In genomic region chr3:184262927-184263179, GRCh38 we compare ENCODE assay signal across 12 cellular contexts. TPM values are rescaled to one million over a fixed set of nuclear protein-coding genes. Genes with fewer than 3 reads are reported as not detected.
DNase-seq lines count a peak whose midpoint lies in the region; ATAC-seq and TF ChIP-seq lines count a peak whose summit lies in the region.
"Had no signal": no experiment of that assay in that cellular context is flagged by ENCODE, and none has a peak within 500 bp of the region (broad histone marks: within the 10 kb centered on the region; RNA-seq: fewer than 3 reads in every experiment).

No MANE protein-coding gene starts in this region.

- no peak overlapping the region for H3K56ac ChIP-seq in H9 (ENCODE audit: insufficient read length, low read depth, low read length)

- H3K4me1 Mint-ChIP-seq in H9 (peaks cover 18 to 19% of the 10 kb centered on the region in 2 experiments), brain (peaks cover 23% of the 10 kb centered on the region), natural killer cell (peaks cover 18 to 28% of the 10 kb centered on the region in 2 donors)

- ATAC-seq in natural killer cell: no peak
- ATAC-seq in GM19455 (IDR thresholded peaks at IDR 0.05; ENCODE audit: unreplicated experiment): no peak

- H3K23me2 ChIP-seq in H9 (ENCODE audit: insufficient read length, low read depth, low read length, poor library complexity, severe bottlenecking): peaks cover 21% of the 10 kb centered on the region

- no peak overlapping the region for H3K14ac ChIP-seq in H9 (ENCODE audit: insufficient read depth, low read length)

- H3K4me2 ChIP-seq in BLaER1 treated with 17β-estradiol and CSF1 and Interleukin-3, amounts not matched to agents 10 nM and 100 nM: peak overlapping the region; percentile 87 to 99 (median 97); a peak in 21 of 22 replicates
- peak overlapping the region; percentile 89 for H3K4me2 ChIP-seq in H9 (ENCODE audit: insufficient read depth, insufficient read length, low read length)

- H3K4me3 Mint-ChIP-seq in H9 (peak overlapping the region; percentile 81 to 86), brain (peak overlapping the region; percentile 79 to 95 (median 86)), natural killer cell (peak overlapping the region; percentile 66)

- no peak overlapping the region for H2AK5ac ChIP-seq in H9 (ENCODE audit: insufficient read length, low read length)

- H3K9me3 Mint-ChIP-seq in H9: peaks cover 5% of the 10 kb centered on the region in 2 experiments; a peak in 3 of 5 replicates
- H3K9me3 Mint-ChIP-seq in brain: peaks cover 5 to 19% (median 5%) of the 10 kb centered on the region in 5 experiments
- no peaks in the 10 kb centered on the region for H3K9me3 Mint-ChIP-seq in natural killer cell

- H3K27me3 Mint-ChIP-seq in H9 (ENCODE audit: low read depth) (peaks cover 69% of the 10 kb centered on the region), brain (peaks cover 72% of the 10 kb centered on the region), natural killer cell (ENCODE audit: low read depth in 2 of 2) (peaks cover 10 to 24% of the 10 kb centered on the region in 2 donors)

- peaks cover 59 to 73% (median 69%) of the 10 kb centered on the region in 11 experiments for H3K27me3 ChIP-seq in BLaER1 treated with 17β-estradiol and CSF1 and Interleukin-3, amounts not matched to agents 10 nM and 100 nM
- H3K27me3 ChIP-seq in H9 (ENCODE audit: insufficient read depth, low read length): peaks cover 14% of the 10 kb centered on the region; the same call in 1 of the 2 replicates

- H3K79me2 ChIP-seq in H9 (ENCODE audit: insufficient read depth, low read length): no peaks in the 10 kb centered on the region

- H3K79me1 ChIP-seq in H9 (ENCODE audit: insufficient read depth, low read depth, low read length, poor library complexity, severe bottlenecking): no peaks in the 10 kb centered on the region

- peaks cover 24 to 29% (median 27%) of the 10 kb centered on the region in 10 experiments for H3K4me1 ChIP-seq in BLaER1 treated with 17β-estradiol and CSF1 and Interleukin-3, amounts not matched to agents 10 nM and 100 nM
- no peaks in the 10 kb centered on the region for H3K4me1 ChIP-seq in H9 (ENCODE audit: insufficient read depth, low read length)

- H3K9ac ChIP-seq in BLaER1 treated with 17β-estradiol and CSF1 and Interleukin-3, amounts not matched to agents 10 nM and 100 nM: no peak overlapping the region
- no peak overlapping the region for H3K9ac ChIP-seq in H9 (ENCODE audit: extremely low read depth, insufficient read length, low read length)

- DNase-seq in H9 (no peak), natural killer cell (no peak), NCI-H2196 treated with DMSO at 0.1 percent for 48 hours (lab: John Stamatoyannopoulos, UW; ENCODE audit: unreplicated experiment) (no peak)
- DNase-seq in stimulated activated CD4-positive, alpha-beta T cell treated with anti-CD3 and anti-CD28 coated beads, Interleukin-2, amount 100 ng/mL, for 48 hours: no peak
- no peak for DNase-seq in activated CD4-positive, CD25-positive, alpha-beta regulatory T cell (lab: John Stamatoyannopoulos, UW)
- DNase-seq: erythroblast; NK-92 treated with Interleukin-12 subunit alpha and Interleukin-12 subunit beta, amount 100 ng/mL, for 24 hours; SW 1271 had no signal

- no peak overlapping the region for H3K27ac Mint-ChIP-seq in H9
- H3K27ac Mint-ChIP-seq in brain: peak overlapping the region in 2 of 5 experiments; percentile 14 to 88
- H3K27ac Mint-ChIP-seq in natural killer cell: no peak overlapping the region

- no peak overlapping the region for H4K91ac ChIP-seq in H9 (ENCODE audit: insufficient read length, low read depth, low read length)

- H3K27ac ChIP-seq in BLaER1 treated with 17β-estradiol and CSF1 and Interleukin-3, amounts not matched to agents 10 nM and 100 nM: no peak overlapping the region
- H3K27ac ChIP-seq in H9 (ENCODE audit: insufficient read length, low read depth, low read length): no peak overlapping the region

- peaks cover 0 to 14% (median 4%) of the 10 kb centered on the region in 11 experiments; a peak in 6 of 22 replicates for H3K36me3 ChIP-seq in BLaER1 treated with 17β-estradiol and CSF1 and Interleukin-3, amounts not matched to agents 10 nM and 100 nM

- no peak overlapping the region for H2BK15ac ChIP-seq in H9 (ENCODE audit: low read depth, low read length)

- H2BK5ac ChIP-seq in H9 (ENCODE audit: insufficient read length, low read length): no peak overlapping the region

- H2BK20ac ChIP-seq in H9 (ENCODE audit: low read depth, low read length, poor library complexity, severe bottlenecking): no peak overlapping the region

- H3K4me3 ChIP-seq in BLaER1 treated with 17β-estradiol and CSF1 and Interleukin-3, amounts not matched to agents 10 nM and 100 nM: peak overlapping the region in 7 of 10 experiments; percentile 58 to 74 (median 63); a peak in 8 of 20 replicates

- no peak overlapping the region for H4K8ac ChIP-seq in H9 (replicated peaks; ENCODE audit: insufficient read length, low read depth, low read length)

- H2AFZ ChIP-seq in H9 (ENCODE audit: low read length): no peak overlapping the region

- H3T11ph ChIP-seq in H9 (ENCODE audit: low read length): no peak overlapping the region

- H2BK12ac ChIP-seq in H9 (ENCODE audit: insufficient read length, low read depth, low read length): no peak overlapping the region

- H3K4ac ChIP-seq in H9 (ENCODE audit: low read depth, low read length): no peak overlapping the region

- H3K18ac ChIP-seq in H9 (ENCODE audit: insufficient read length, low read depth, low read length): no peak overlapping the region

- no peak overlapping the region for H2BK120ac ChIP-seq in H9 (ENCODE audit: low read depth, low read length, poor library complexity, severe bottlenecking)

- H3K36me3 Mint-ChIP-seq in H9 (ENCODE audit: insufficient read depth in 1 of 3, low read depth in 3 of 3): peaks cover 0 to 8% (median 3%) of the 10 kb centered on the region in 3 experiments; a peak in 5 of 7 replicates
- H3K36me3 Mint-ChIP-seq in brain: no peaks in the 10 kb centered on the region
- H3K36me3 Mint-ChIP-seq in natural killer cell: no peaks in the 10 kb centered on the region

- no CpG with 5 or more reads among the region's 6 CpGs for WGBS in H9 (ENCODE audit: extremely low coverage, insufficient read length, low lambda C conversion rate)

- H3K9me3 ChIP-seq in BLaER1 treated with 17β-estradiol and CSF1 and Interleukin-3, amounts not matched to agents 10 nM and 100 nM (replicated peaks in 1 of 11): peaks cover 5 to 10% (median 8%) of the 10 kb centered on the region in 11 experiments; a peak in 19 of 22 replicates
- no peaks in the 10 kb centered on the region for H3K9me3 ChIP-seq in H9 (ENCODE audit: control insufficient read depth, low read depth, low read length)

- TF ChIP-seq CTCF in H9 (conservative IDR thresholded peaks at IDR 0.05) (no peak), brain (conservative IDR thresholded peaks at IDR 0.05) (no peak), natural killer cell (IDR thresholded peaks at IDR 0.05) (no peak)

- H4K20me1 ChIP-seq in BLaER1 treated with 17β-estradiol and CSF1 and Interleukin-3, amounts not matched to agents 10 nM and 100 nM: peaks cover 6 to 44% (median 37%) of the 10 kb centered on the region in 11 experiments; a peak in 20 of 22 replicates
- H4K20me1 ChIP-seq in H9 (ENCODE audit: control insufficient read depth, insufficient read depth, insufficient read length): no peaks in the 10 kb centered on the region

- H3K23ac ChIP-seq in H9 (ENCODE audit: insufficient read length, low read depth, low read length): no peak overlapping the region

- intact Hi-C loops in natural killer cell (cut with micrococcal nuclease): no loop called here

- no peak overlapping the region for H4K5ac ChIP-seq in H9 (ENCODE audit: insufficient read length, low read depth, low read length)

RNA-seq across cellular contexts. Expression of gene CAMK2N2, which starts 1.5 kb away (rescaled TPM):
- 12.6 and 13.9 TPM in 2 replicates for total RNA-seq in H9 (2021)
- polyA plus RNA-seq in brain (ENCODE audit: insufficient read depth, low read depth, low replicate concordance): 94.8 TPM
- under 1 TPM in 2 of 3 donors, not detected in 1; 0.71 to 0.82 TPM for total RNA-seq in natural killer cell

RNA-seq across cellular contexts. Expression of gene ECE2, which starts 13.0 kb away (rescaled TPM):
- not detected in 2 replicates for total RNA-seq in H9 (2021)
- polyA plus RNA-seq in brain (ENCODE audit: insufficient read depth, low read depth, low replicate concordance): 9.5 TPM
- not detected for total RNA-seq in natural killer cell

RNA-seq across cellular contexts. Expression of gene EEF1AKMT4, which starts 13.4 kb away (rescaled TPM):
- 8.1 and 9.8 TPM in 2 replicates for total RNA-seq in H9 (2021)
- 1.5 TPM for polyA plus RNA-seq in brain (ENCODE audit: insufficient read depth, low read depth, low replicate concordance)
- total RNA-seq in natural killer cell: under 1 TPM; 0.73 to 0.80 (median 0.79) TPM

RNA-seq across cellular contexts. Expression of gene ALG3, which starts 14.1 kb away (rescaled TPM):
- total RNA-seq in H9 (2021) (54.1 and 62.2 TPM in 2 replicates), natural killer cell (10 to 100 TPM; 18.4 to 21.8 (median 20.4) TPM)
- polyA plus RNA-seq in brain (ENCODE audit: insufficient read depth, low read depth, low replicate concordance): 27.6 TPM

RNA-seq across cellular contexts. Expression of gene VWA5B2, which starts 33.5 kb away (rescaled TPM):
- 2.7 TPM in 2 replicates for total RNA-seq in H9 (2021)
- polyA plus RNA-seq in brain (ENCODE audit: insufficient read depth, low read depth, low replicate concordance): 8.0 TPM
- total RNA-seq in natural killer cell: under 1 TPM in 2 of 3 donors, not detected in 1; 0.14 to 0.23 TPM
- total RNA-seq: cardiac septum had no signal
